In genomic region chr1:198776602-198777029, GRCh38 we compare ENCODE assay signal across 8 cellular contexts.
DNase-seq lines count a peak whose midpoint lies in the region; ATAC-seq and TF ChIP-seq lines count a peak whose summit lies in the region.

No MANE protein-coding gene starts in this region.

- no peaks in the 10 kb centered on the region for H4K20me1 ChIP-seq in smooth muscle cell (ENCODE audit: low read depth)

- peak overlapping the region; percentile 53 for H3K4me2 ChIP-seq in smooth muscle cell

- intact Hi-C loops in cardiac septum (cut with DNase I): loop anchor here (10.0 kb wide), 3 partner anchors 88 to 338 kb away; no protein-coding TSS in a partner anchor

- TF ChIP-seq CTCF in smooth muscle cell (IDR thresholded peaks at IDR 0.05; ENCODE audit: borderline replicate concordance, insufficient read depth, poor library complexity, severe bottlenecking): no peak

- H3K9me3 ChIP-seq in smooth muscle cell (replicated peaks; ENCODE audit: low read depth): no peaks in the 10 kb centered on the region

- no peaks in the 10 kb centered on the region for H3K36me3 ChIP-seq in smooth muscle cell (ENCODE audit: low read depth)

- H3K4me1 ChIP-seq in smooth muscle cell (ENCODE audit: low read depth): peaks cover 16% of the 10 kb centered on the region

- no peak overlapping the region for H3K4me3 ChIP-seq in smooth muscle cell

- H3K9ac ChIP-seq in smooth muscle cell (ENCODE audit: low read depth): peak overlapping the region; percentile 15

- H3K79me2 ChIP-seq in smooth muscle cell (ENCODE audit: low read depth): peaks cover 3% of the 10 kb centered on the region

- H3K27me3 ChIP-seq in smooth muscle cell (ENCODE audit: low read depth): no peaks in the 10 kb centered on the region

- H3K27ac ChIP-seq in smooth muscle cell (ENCODE audit: low read depth): peak overlapping the region; percentile 88

- H2AFZ ChIP-seq in smooth muscle cell (ENCODE audit: low read depth): no peak overlapping the region

- DNase-seq in SW480 (ENCODE audit: low spot score) (peak; percentile 6), cardiac septum (ENCODE audit: low spot score) (peak; percentile 89), smooth muscle cell (lab: John Stamatoyannopoulos, UW; ENCODE audit: unreplicated experiment) (no peak), NCI-H2081 (lab: John Stamatoyannopoulos, UW) (no peak)

- ATAC-seq in HG02610 (IDR thresholded peaks at IDR 0.05; ENCODE audit: unreplicated experiment): peak; percentile 65
- no peak for ATAC-seq in GM21825 (IDR thresholded peaks at IDR 0.05; ENCODE audit: unreplicated experiment)
- ATAC-seq in GM21528 (IDR thresholded peaks at IDR 0.05; ENCODE audit: low FRiP score, unreplicated experiment): no peak
- ATAC-seq in GM21576 (IDR thresholded peaks at IDR 0.05; ENCODE audit: unreplicated experiment): no peak

- WGBS in smooth muscle cell (ENCODE audit: low lambda C conversion rate): 34% methylated on average over 4 of the region's 4 CpGs

- peaks cover 15% of the 10 kb centered on the region for H3F3A ChIP-seq in smooth muscle cell (ENCODE audit: low read depth)

Comparison
In these comparisons a context has a peak if more than half of its experiments do, and no peak if none do; other contexts are left out.
1. DNase-seq: peak in SW480 (single experiment) and cardiac septum (single experiment); none in smooth muscle cell (single experiment) and NCI-H2081 (0 of 2).